Comparison of ENCODE assay signal across 1 cellular context in the genomic region with DNA sequence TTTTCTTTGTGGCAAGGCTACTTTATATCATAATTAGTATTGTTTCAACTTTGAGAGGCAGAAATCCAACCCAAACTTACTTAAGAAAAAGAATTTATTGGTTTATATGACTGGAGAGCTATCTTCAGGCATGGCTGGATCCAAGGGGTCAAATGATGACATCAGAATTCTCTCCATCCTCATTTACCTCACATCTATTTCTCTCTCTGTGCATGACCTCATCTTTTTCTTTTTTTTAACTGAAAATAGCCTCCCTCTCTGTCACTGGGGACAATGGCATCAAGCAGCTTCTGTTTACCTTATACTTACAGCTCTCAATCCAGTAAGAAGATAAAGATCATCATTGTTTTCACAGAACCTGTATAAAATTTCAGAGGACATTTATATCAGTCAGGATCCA.
TF ChIP-seq lines count a peak whose summit lies in the region.

No MANE protein-coding gene starts in this region.

TF ChIP-seq in HCT116, 20 proteins besides CTCF, POLR2A, EP300 and RAD21 (continued from another document):
- TF ChIP-seq, protein P1, sequence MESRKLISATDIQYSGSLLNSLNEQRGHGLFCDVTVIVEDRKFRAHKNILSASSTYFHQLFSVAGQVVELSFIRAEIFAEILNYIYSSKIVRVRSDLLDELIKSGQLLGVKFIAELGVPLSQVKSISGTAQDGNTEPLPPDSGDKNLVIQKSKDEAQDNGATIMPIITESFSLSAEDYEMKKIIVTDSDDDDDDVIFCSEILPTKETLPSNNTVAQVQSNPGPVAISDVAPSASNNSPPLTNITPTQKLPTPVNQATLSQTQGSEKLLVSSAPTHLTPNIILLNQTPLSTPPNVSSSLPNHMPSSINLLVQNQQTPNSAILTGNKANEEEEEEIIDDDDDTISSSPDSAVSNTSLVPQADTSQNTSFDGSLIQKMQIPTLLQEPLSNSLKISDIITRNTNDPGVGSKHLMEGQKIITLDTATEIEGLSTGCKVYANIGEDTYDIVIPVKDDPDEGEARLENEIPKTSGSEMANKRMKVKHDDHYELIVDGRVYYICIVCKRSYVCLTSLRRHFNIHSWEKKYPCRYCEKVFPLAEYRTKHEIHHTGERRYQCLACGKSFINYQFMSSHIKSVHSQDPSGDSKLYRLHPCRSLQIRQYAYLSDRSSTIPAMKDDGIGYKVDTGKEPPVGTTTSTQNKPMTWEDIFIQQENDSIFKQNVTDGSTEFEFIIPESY (IDR thresholded peaks at IDR 0.05; ENCODE audit: extremely low read depth, insufficient replicate concordance, low read length): no peak
- no peak for TF ChIP-seq CBX3 (IDR thresholded peaks at IDR 0.05; ENCODE audit: low read depth)
- TF ChIP-seq, protein P2, sequence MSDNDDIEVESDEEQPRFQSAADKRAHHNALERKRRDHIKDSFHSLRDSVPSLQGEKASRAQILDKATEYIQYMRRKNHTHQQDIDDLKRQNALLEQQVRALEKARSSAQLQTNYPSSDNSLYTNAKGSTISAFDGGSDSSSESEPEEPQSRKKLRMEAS (IDR thresholded peaks at IDR 0.05): no peak
TF ChIP-seq in HCT116: peak in this region for 0.
